In genomic region chr17:76224321-76224852, GRCh38 we compare ENCODE assay signal across 19 cellular contexts. TPM values are rescaled to one million over a fixed set of nuclear protein-coding genes. Genes with fewer than 3 reads are reported as not detected.
DNase-seq lines count a peak whose midpoint lies in the region; ATAC-seq, FAIRE-seq and TF ChIP-seq lines count a peak whose summit lies in the region.
"Had no signal": no experiment of that assay in that cellular context is flagged by ENCODE, and none has a peak within 500 bp of the region (broad histone marks: within the 10 kb centered on the region; RNA-seq: fewer than 3 reads in every experiment).

No MANE protein-coding gene starts in this region.

- H3K27ac Mint-ChIP-seq in T-cell (peak overlapping the region; percentile 28 to 43), mesothelial cell of epicardium (no peak overlapping the region)
- peak overlapping the region in 9 of 10 donors; percentile 3 to 73 (median 43) for H3K27ac Mint-ChIP-seq in naive thymus-derived CD8-positive, alpha-beta T cell
- H3K27ac Mint-ChIP-seq: GM23338, HFFc6 had no signal

- TF ChIP-seq CTCF in A549 (IDR thresholded peaks at IDR 0.05) = no peak
- no peak for TF ChIP-seq CTCF in mesothelial cell of epicardium (IDR thresholded peaks at IDR 0.05; ENCODE audit: unreplicated experiment)

- no peaks in the 10 kb centered on the region for H3K9me3 Mint-ChIP-seq in T-cell
- H3K9me3 Mint-ChIP-seq in naive thymus-derived CD8-positive, alpha-beta T cell = no peaks in the 10 kb centered on the region
- no peaks in the 10 kb centered on the region for H3K9me3 Mint-ChIP-seq in mesothelial cell of epicardium
- H3K9me3 Mint-ChIP-seq: CD4-positive, alpha-beta T cell; GM23338; HFFc6 had no signal

- no peak for TF ChIP-seq EP300 in A549 (IDR thresholded peaks at IDR 0.05)

- TF ChIP-seq RAD21 in A549 (conservative IDR thresholded peaks at IDR 0.05 in 1 of 2, IDR thresholded peaks at IDR 0.05 in 1 of 2) = no peak

- no peak overlapping the region for H3K4me3 ChIP-seq in A549
- H3K4me3 ChIP-seq: GM23338 had no signal

- CTCF ChIA-PET in A549 (lab: Yijun Ruan, JAX) = interaction anchor here (0.9 to 1.6 kb wide), 2 partner anchors 43 to 55 kb away, joined by 4 read pairs; no protein-coding TSS in a partner anchor
- CTCF ChIA-PET in T-cell (lab: Charles Lee) = interaction anchor here (0.6 to 0.8 kb wide), 2 partner anchors 22 to 224 kb away, joined by 3 read pairs; partner anchors contain the start of gene CDK3 (in 1 of the 2)

- DNase-seq in A549 (ENCODE audit: low read depth in 1 of 2, low spot score in 1 of 2) (no peak), GF-D8 (lab: John Stamatoyannopoulos, UW) (peak; percentile 15), T-cell (no peak), substantia nigra (lab: John Stamatoyannopoulos, UW) (no peak), mesothelial cell of epicardium (ENCODE audit: low spot score in 2 of 2, unreplicated experiment in 2 of 2) (no peak)
- DNase-seq in naive thymus-derived CD8-positive, alpha-beta T cell = no peak
- no peak for DNase-seq in NK-92 treated with Interleukin-12 subunit alpha and Interleukin-12 subunit beta, amount 100 ng/mL, for 24 hours (lab: John Stamatoyannopoulos, UW)
- DNase-seq: ACHN; CD4-positive, alpha-beta T cell; DMS153; DMS79; GDM1; HFFc6 had no signal

- no peak for ATAC-seq in A549
- ATAC-seq in T-cell (replicated peaks in 1 of 4) = no peak
- ATAC-seq in naive thymus-derived CD8-positive, alpha-beta T cell = no peak
- ATAC-seq: GM23338, HCT116, HepG2 had no signal

- H3K36me3 Mint-ChIP-seq in T-cell = peaks cover 14% of the 10 kb centered on the region
- H3K36me3 Mint-ChIP-seq in naive thymus-derived CD8-positive, alpha-beta T cell = peaks cover 3 to 15% (median 9%) of the 10 kb centered on the region in 3 donors
- no peaks in the 10 kb centered on the region for H3K36me3 Mint-ChIP-seq in mesothelial cell of epicardium

- no peak overlapping the region for H3K4me2 ChIP-seq in A549
- H3K4me2 ChIP-seq: GM23338 had no signal

- TF ChIP-seq POLR2A in A549 (IDR thresholded peaks at IDR 0.05; ENCODE audit: low read length) = no peak

- H3K4me1 Mint-ChIP-seq in T-cell (peaks cover 34 to 41% (median 38%) of the 10 kb centered on the region in 3 donors), mesothelial cell of epicardium (peaks cover 2% of the 10 kb centered on the region)
- peaks cover 20 to 48% (median 32%) of the 10 kb centered on the region in 4 donors for H3K4me1 Mint-ChIP-seq in naive thymus-derived CD8-positive, alpha-beta T cell

- no peaks in the 10 kb centered on the region for H3K27me3 Mint-ChIP-seq in T-cell
- peaks cover 0 to 1% (median 0%) of the 10 kb centered on the region in 5 donors for H3K27me3 Mint-ChIP-seq in naive thymus-derived CD8-positive, alpha-beta T cell
- H3K27me3 Mint-ChIP-seq in mesothelial cell of epicardium (ENCODE audit: low read depth) = peaks cover 11% of the 10 kb centered on the region
- H3K27me3 Mint-ChIP-seq: CD4-positive, alpha-beta T cell; IgD-negative memory B cell had no signal

- WGBS in A549 (ENCODE audit: missing lambda C conversion rate) = 96% methylated on average over 3 of the region's 3 CpGs

- peaks cover 8% of the 10 kb centered on the region; the same call in 2 of the 3 replicates for H3K4me1 ChIP-seq in A549

- POLR2A ChIA-PET in A549 (lab: Yijun Ruan, JAX) (no interaction called here), T-cell (lab: Charles Lee) (interaction anchor here in 1 of 2 donors (0.5 kb wide), 1 partner anchor 32 kb away, joined by 5 read pairs; no protein-coding TSS in a partner anchor)
- POLR2A ChIA-PET in naive thymus-derived CD8-positive, alpha-beta T cell (lab: Charles Lee) = interaction anchor here (1.4 to 1.8 kb wide), 2 partner anchors 9 to 28 kb away, joined by 4 to 5 read pairs; no protein-coding TSS in a partner anchor

- H3K27ac ChIP-seq in A549 = no peak overlapping the region
- H3K27ac ChIP-seq in substantia nigra (ENCODE audit: low read depth, low read length, poor library complexity, severe bottlenecking) = no peak overlapping the region
- H3K27ac ChIP-seq: C4-2B had no signal

- H3K4me3 Mint-ChIP-seq in T-cell (no peak overlapping the region), mesothelial cell of epicardium (no peak overlapping the region)
- H3K4me3 Mint-ChIP-seq in naive thymus-derived CD8-positive, alpha-beta T cell = no peak overlapping the region
- H3K4me3 Mint-ChIP-seq: CD4-positive, alpha-beta T cell; GM23338; HFFc6; IgD-negative memory B cell had no signal

- no peaks in the 10 kb centered on the region for H3K9me3 ChIP-seq in A549

- FAIRE-seq in A549 (lab: Jason Lieb, UNC) = peak; percentile 39
- FAIRE-seq: H54, HepG2 had no signal

TF ChIP-seq in A549, 52 proteins besides CTCF, POLR2A, EP300 and RAD21:
- TF ChIP-seq CBX8 (IDR thresholded peaks at IDR 0.05) = no peak
- TF ChIP-seq CBX2 (IDR thresholded peaks at IDR 0.05; ENCODE audit: borderline replicate concordance, low read depth) = no peak
- TF ChIP-seq MAFK (IDR thresholded peaks at IDR 0.05; ENCODE audit: partially characterized antibody) = no peak
TF ChIP-seq in A549: peak in this region for 0.

RNA-seq across cellular contexts. Expression of gene RNF157, which starts 15.9 kb away (rescaled TPM):
- polyA plus RNA-seq in A549 (2011; rRNA removed) (7.2 and 8.2 TPM in 2 replicates), A549 (2017; fragmentation: RNase III; extraction: RNeasy Plus Mini Kit Qiagen cat#74134 plus additional on column Dnase treatment) (6.6 to 8.5 TPM (median 8.1 TPM) in 3 replicates)
- polyA plus RNA-seq in A549 (2012; cell fraction: cytosol; rRNA removed) = 5.1 and 6.1 TPM in 2 replicates
- polyA plus RNA-seq in A549 (2012; cell fraction: nucleus; rRNA removed) = 5.8 and 6.8 TPM in 2 replicates
- 8.3 and 16.6 TPM in 2 replicates for polyA minus RNA-seq in A549 (2011; rRNA and poly(A)+ RNA removed)
- total RNA-seq in T-cell (10 to 100 TPM; 50.7 to 66.5 (median 61.9) TPM), mesothelial cell of epicardium (6.8 to 8.0 TPM (median 7.8 TPM) in 3 replicates)
- 10 to 100 TPM; 46.1 to 46.4 TPM for total RNA-seq in naive thymus-derived CD8-positive, alpha-beta T cell
- 10 to 100 TPM in 2 of 3 donors, 1 to 10 TPM in 1; 4.9 to 29.4 (median 10.5) TPM for polyA plus RNA-seq in naive thymus-derived CD8-positive, alpha-beta T cell

RNA-seq across cellular contexts. Expression of gene UBALD2, which starts 40.8 kb away (rescaled TPM):
- polyA plus RNA-seq in A549 (2011; rRNA removed) (13.8 and 21.5 TPM in 2 replicates), A549 (2017; fragmentation: RNase III; extraction: RNeasy Plus Mini Kit Qiagen cat#74134 plus additional on column Dnase treatment) (11.4 to 12.9 TPM (median 12.8 TPM) in 3 replicates)
- polyA plus RNA-seq in A549 (2012; cell fraction: cytosol; rRNA removed) = 25.8 and 37.7 TPM in 2 replicates
- polyA plus RNA-seq in A549 (2012; cell fraction: nucleus; rRNA removed) = 22.8 and 37.0 TPM in 2 replicates
- 7.6 and 8.8 TPM in 2 replicates for polyA minus RNA-seq in A549 (2011; rRNA and poly(A)+ RNA removed)
- total RNA-seq in T-cell (100 to 1,000 TPM; 163 to 277 (median 177) TPM), mesothelial cell of epicardium (25.3 to 26.4 TPM (median 25.7 TPM) in 3 replicates)
- 100 to 1,000 TPM; 111 to 122 TPM for total RNA-seq in naive thymus-derived CD8-positive, alpha-beta T cell
- 1 to 10 TPM; 6.6 to 9.7 (median 8.2) TPM for polyA plus RNA-seq in naive thymus-derived CD8-positive, alpha-beta T cell
